8 cellular contexts compared by ENCODE assay signal in genomic region chr1:206725053-206725963, GRCh38. TPM values are rescaled to one million over a fixed set of nuclear protein-coding genes. Genes with fewer than 3 reads are reported as not detected.
DNase-seq lines count a peak whose midpoint lies in the region; ATAC-seq, FAIRE-seq and TF ChIP-seq lines count a peak whose summit lies in the region.

No MANE protein-coding gene starts in this region.

- peaks cover 71% of the 10 kb centered on the region for H3K79me2 ChIP-seq in keratinocyte (ENCODE audit: control insufficient read depth, insufficient read depth, low read length)

- no peak overlapping the region for H3K9ac ChIP-seq in keratinocyte (ENCODE audit: control insufficient read depth, extremely low read depth, insufficient read depth, low read length)

- ATAC-seq in activated naive CD8-positive, alpha-beta T cell treated with anti-CD3 and anti-CD28 coated beads, Interleukin-2, amount 50 U/mL, for 24 hours = peak; percentile 41
- peak; percentile 66 to 75 for ATAC-seq in stimulated activated naive B cell treated with anti-CD40 and anti-IgM and Interleukin-4, amounts not matched to agents 10 μg/mL and 1 μg/mL and 100 μg/mL, for 72 hours (replicated peaks)
- ATAC-seq in HG02884 (IDR thresholded peaks at IDR 0.05; ENCODE audit: unreplicated experiment) = no peak

- no peak for FAIRE-seq in keratinocyte (lab: Jason Lieb, UNC)

- peak overlapping the region in 6 of 7 donors; percentile 60 to 90 (median 76) for H3K27ac Mint-ChIP-seq in CD4-positive, alpha-beta memory T cell
- no peak overlapping the region for H3K27ac Mint-ChIP-seq in activated naive CD8-positive, alpha-beta T cell treated with anti-CD3 and anti-CD28 coated beads, Interleukin-2, amount 50 U/mL, for 24 hours
- H3K27ac Mint-ChIP-seq in stimulated activated naive B cell treated with anti-CD40 and anti-IgM and Interleukin-4, amounts not matched to agents 10 μg/mL and 1 μg/mL and 100 μg/mL, for 72 hours = peak overlapping the region; percentile 31

- no peaks in the 10 kb centered on the region for H3K9me3 ChIP-seq in CD4-positive, alpha-beta memory T cell (ENCODE audit: control insufficient read depth in 1 of 2, low read length in 2 of 2)
- no peaks in the 10 kb centered on the region for H3K9me3 ChIP-seq in HEK293 (ENCODE audit: control insufficient read depth, insufficient read depth, low read depth, low read length)
- no peaks in the 10 kb centered on the region for H3K9me3 ChIP-seq in keratinocyte (ENCODE audit: control insufficient read depth, low read depth, low read length)

- POLR2A ChIA-PET in CD4-positive, alpha-beta memory T cell (lab: Charles Lee; ENCODE audit: partially characterized antibody) = interaction anchor here (1.6 to 2.9 kb wide), 4 partner anchors 10 to 187 kb away, joined by 3 to 12 read pairs (median 8); no protein-coding TSS in a partner anchor
- POLR2A ChIA-PET in HEK293 (lab: Yijun Ruan, JAX) = interaction anchor here (0.7 kb wide), 1 partner anchor 255 kb away, joined by 8 read pairs; no protein-coding TSS in a partner anchor

- intact Hi-C loops in CD4-positive, alpha-beta memory T cell (cut with micrococcal nuclease) = loop anchor here (5.0 kb wide), 1 partner anchor 352 kb away; no protein-coding TSS in a partner anchor

- H4K20me1 ChIP-seq in keratinocyte (ENCODE audit: control insufficient read depth, extremely low read depth, insufficient read depth, low read length) = peaks cover 40% of the 10 kb centered on the region

- no peaks in the 10 kb centered on the region for H3K27me3 ChIP-seq in CD4-positive, alpha-beta memory T cell (ENCODE audit: insufficient read depth, low read length)
- no peaks in the 10 kb centered on the region for H3K27me3 ChIP-seq in keratinocyte (ENCODE audit: control insufficient read depth, extremely low read depth, insufficient read depth, low read length)

- no peaks in the 10 kb centered on the region for H3K9me3 Mint-ChIP-seq in CD4-positive, alpha-beta memory T cell
- no peaks in the 10 kb centered on the region for H3K9me3 Mint-ChIP-seq in activated naive CD8-positive, alpha-beta T cell treated with anti-CD3 and anti-CD28 coated beads, Interleukin-2, amount 50 U/mL, for 24 hours
- H3K9me3 Mint-ChIP-seq in stimulated activated naive B cell treated with anti-CD40 and anti-IgM and Interleukin-4, amounts not matched to agents 10 μg/mL and 1 μg/mL and 100 μg/mL, for 72 hours = no peaks in the 10 kb centered on the region

- H3K9me1 ChIP-seq in keratinocyte (ENCODE audit: control insufficient read depth, extremely low read depth, insufficient read depth, low read length) = peaks cover 15% of the 10 kb centered on the region

- no peak overlapping the region for H2AFZ ChIP-seq in keratinocyte (ENCODE audit: control insufficient read depth, low read length)

- peak overlapping the region in 2 of 8 donors; percentile 43 to 57 for H3K4me3 Mint-ChIP-seq in CD4-positive, alpha-beta memory T cell
- H3K4me3 Mint-ChIP-seq in activated naive CD8-positive, alpha-beta T cell treated with anti-CD3 and anti-CD28 coated beads, Interleukin-2, amount 50 U/mL, for 24 hours = no peak overlapping the region
- no peak overlapping the region for H3K4me3 Mint-ChIP-seq in stimulated activated naive B cell treated with anti-CD40 and anti-IgM and Interleukin-4, amounts not matched to agents 10 μg/mL and 1 μg/mL and 100 μg/mL, for 72 hours

- no peaks in the 10 kb centered on the region for H3K27me3 Mint-ChIP-seq in CD4-positive, alpha-beta memory T cell
- no peaks in the 10 kb centered on the region for H3K27me3 Mint-ChIP-seq in activated naive CD8-positive, alpha-beta T cell treated with anti-CD3 and anti-CD28 coated beads, Interleukin-2, amount 50 U/mL, for 24 hours
- H3K27me3 Mint-ChIP-seq in stimulated activated naive B cell treated with anti-CD40 and anti-IgM and Interleukin-4, amounts not matched to agents 10 μg/mL and 1 μg/mL and 100 μg/mL, for 72 hours = no peaks in the 10 kb centered on the region

- H3K36me3 ChIP-seq in CD4-positive, alpha-beta memory T cell (ENCODE audit: insufficient read depth, low read length) = peaks cover 17% of the 10 kb centered on the region
- H3K36me3 ChIP-seq in HEK293 (ENCODE audit: control insufficient read depth in 2 of 2, insufficient read depth in 1 of 2, low read length in 2 of 2) (peaks cover 0 to 13% of the 10 kb centered on the region in 2 experiments; a peak in 1 of 3 replicates), keratinocyte (ENCODE audit: control insufficient read depth in 2 of 2, extremely low read depth in 1 of 2, insufficient read depth in 2 of 2, low read length in 2 of 2) (peaks cover 11 to 16% of the 10 kb centered on the region in 2 experiments)

- H3K4me3 ChIP-seq in CD4-positive, alpha-beta memory T cell (ENCODE audit: low read length in 2 of 2) = no peak overlapping the region
- no peak overlapping the region for H3K4me3 ChIP-seq in HEK293 (ENCODE audit: low read depth, low read length)
- H3K4me3 ChIP-seq in keratinocyte (ENCODE audit: control insufficient read depth in 2 of 3, extremely low read depth in 1 of 3, insufficient read depth in 2 of 3, low read depth in 1 of 3, low read length in 3 of 3) = no peak overlapping the region

- H3K4me1 ChIP-seq in CD4-positive, alpha-beta memory T cell (ENCODE audit: insufficient read depth, low read length) = peaks cover 32% of the 10 kb centered on the region
- H3K4me1 ChIP-seq in HEK293 (ENCODE audit: control insufficient read depth, insufficient read depth, low read length) = no peaks in the 10 kb centered on the region; the same call in 1 of the 2 replicates
- H3K4me1 ChIP-seq in keratinocyte (ENCODE audit: control insufficient read depth, extremely low read depth, insufficient read depth, low read length) = peaks cover 15% of the 10 kb centered on the region

- no peak for TF ChIP-seq CTCF in HEK293 (tag by site-specific recombination; IDR thresholded peaks at IDR 0.05)
- peak; percentile 62 to 80 (median 68) for TF ChIP-seq CTCF in keratinocyte (optimal IDR thresholded peaks at IDR 0.05 in 1 of 3, IDR thresholded peaks at IDR 0.05 in 1 of 3, conservative IDR thresholded peaks at IDR 0.05 in 1 of 3; ENCODE audit: extremely low read depth in 1 of 3, insufficient read depth in 2 of 3, low read length in 3 of 3)

- DNase-seq in CD4-positive, alpha-beta memory T cell = peak in 4 of 5 donors; percentile 47 to 60 (median 56)
- DNase-seq in SK-MEL-5 (ENCODE audit: low read depth, low spot score) (peak; percentile 72), keratinocyte (ENCODE audit: low read depth, low spot score) (no peak), T1000 (lab: John Stamatoyannopoulos, UW) (no peak)
- DNase-seq in activated naive CD8-positive, alpha-beta T cell treated with anti-CD3 and anti-CD28 coated beads, Interleukin-2, amount 50 U/mL, for 24 hours = peak; percentile 71
- no peak for DNase-seq in stimulated activated naive B cell treated with anti-CD40 and anti-IgM and Interleukin-4, amounts not matched to agents 10 μg/mL and 1 μg/mL and 100 μg/mL, for 72 hours

- dilution Hi-C loops in keratinocyte (cut with MboI; ENCODE audit: extremely low pct_ligation_motif_present, low sequenced_read_pairs) = no loop called here

- H3K36me3 Mint-ChIP-seq in CD4-positive, alpha-beta memory T cell = peaks cover 12 to 20% of the 10 kb centered on the region in 2 donors
- peaks cover 7% of the 10 kb centered on the region for H3K36me3 Mint-ChIP-seq in activated naive CD8-positive, alpha-beta T cell treated with anti-CD3 and anti-CD28 coated beads, Interleukin-2, amount 50 U/mL, for 24 hours (ENCODE audit: low read depth)
- H3K36me3 Mint-ChIP-seq in stimulated activated naive B cell treated with anti-CD40 and anti-IgM and Interleukin-4, amounts not matched to agents 10 μg/mL and 1 μg/mL and 100 μg/mL, for 72 hours = peaks cover 15 to 23% of the 10 kb centered on the region in 2 donors

- in situ Hi-C loops in SK-MEL-5 (cut with HindIII; ENCODE audit: low pct_unique_long_range_greater_than_20kb, low sequenced_read_pairs) = no loop called here

- CTCF ChIA-PET in CD4-positive, alpha-beta memory T cell (lab: Charles Lee; ENCODE audit: partially characterized antibody) = interaction anchor here (0.9 to 5.3 kb wide), 45 partner anchors 10 to 261 kb away, joined by 3 to 95 read pairs (median 6); partner anchors contain the start of genes DYRK3 and FCMR
- CTCF ChIA-PET in HEK293 (lab: Yijun Ruan, JAX) = interaction anchor here (0.6 to 4.5 kb wide), 55 partner anchors 10 to 902 kb away, joined by 3 to 62 read pairs (median 4); partner anchors contain the start of genes DYRK3 and IL20

- H3K4me2 ChIP-seq in keratinocyte (ENCODE audit: control insufficient read depth, extremely low read depth, insufficient read depth, low read depth, low read length) = no peak overlapping the region

- H3K27ac ChIP-seq in CD4-positive, alpha-beta memory T cell (ENCODE audit: low read depth, low read length) = no peak overlapping the region
- H3K27ac ChIP-seq in HEK293 (ENCODE audit: extremely low read depth, low read depth, low read length) = no peak overlapping the region
- H3K27ac ChIP-seq in keratinocyte (ENCODE audit: control insufficient read depth, insufficient read depth, low read length) = no peak overlapping the region

- peaks cover 33 to 61% (median 46%) of the 10 kb centered on the region in 4 donors for H3K4me1 Mint-ChIP-seq in CD4-positive, alpha-beta memory T cell
- H3K4me1 Mint-ChIP-seq in activated naive CD8-positive, alpha-beta T cell treated with anti-CD3 and anti-CD28 coated beads, Interleukin-2, amount 50 U/mL, for 24 hours = peaks cover 66% of the 10 kb centered on the region
- H3K4me1 Mint-ChIP-seq in stimulated activated naive B cell treated with anti-CD40 and anti-IgM and Interleukin-4, amounts not matched to agents 10 μg/mL and 1 μg/mL and 100 μg/mL, for 72 hours = peaks cover 48 to 82% of the 10 kb centered on the region in 2 donors

RNA-seq across cellular contexts. Expression of gene MAPKAPK2, which starts 40.6 kb away (rescaled TPM):
- total RNA-seq in CD4-positive, alpha-beta memory T cell = 10 to 100 TPM; 71.7 to 72.8 TPM
- polyA plus RNA-seq in CD4-positive, alpha-beta memory T cell = 1 to 10 TPM; 1.3 to 3.9 TPM
- 27.9 and 28.4 TPM in 2 replicates for total RNA-seq in SK-MEL-5 (2014; rRNA removed; shearing (Covaris generic))
- polyA plus RNA-seq in SK-MEL-5 (2015; cell fraction: cytosol; rRNA removed) = 44.4 and 49.8 TPM in 2 replicates
- polyA plus RNA-seq in SK-MEL-5 (2015; cell fraction: nucleus; rRNA removed) = 58.9 and 60.4 TPM in 2 replicates
- 41.5 to 67.0 TPM (median 42.1 TPM) in 3 replicates for polyA plus RNA-seq in keratinocyte
- 21.7 TPM for polyA plus RNA-seq in keratinocyte (2011; ENCODE audit: low read depth)
- polyA plus RNA-seq in keratinocyte (2011; cell fraction: cytosol; rRNA removed) = 60.1 and 61.0 TPM in 2 replicates
- 49.3 and 51.2 TPM in 2 replicates for polyA plus RNA-seq in keratinocyte (2011; cell fraction: nucleus; rRNA removed)
- 44.0 and 47.9 TPM in 2 replicates for polyA plus RNA-seq in keratinocyte (2012; ENCODE audit: low replicate concordance)
- 52.2 to 83.1 TPM (median 53.9 TPM) in 3 replicates for polyA minus RNA-seq in keratinocyte
- 45.8 TPM for polyA minus RNA-seq in keratinocyte (2011; cell fraction: cytosol; rRNA and poly(A)+ RNA removed)
- 18.9 and 26.6 TPM in 2 replicates for polyA minus RNA-seq in keratinocyte (2011; cell fraction: nucleus; rRNA and poly(A)+ RNA removed)

RNA-seq across cellular contexts. Expression of gene IL19, which starts 45.3 kb away (rescaled TPM):
- not detected for total RNA-seq in CD4-positive, alpha-beta memory T cell
- not detected for polyA plus RNA-seq in CD4-positive, alpha-beta memory T cell
- 0.26 TPM in 1 of 2 replicates, not detected in the other for total RNA-seq in SK-MEL-5 (2014; rRNA removed; shearing (Covaris generic))
- polyA plus RNA-seq in SK-MEL-5 (2015; cell fraction: cytosol; rRNA removed) = not detected in 2 replicates
- not detected in 2 replicates for polyA plus RNA-seq in SK-MEL-5 (2015; cell fraction: nucleus; rRNA removed)
- not detected in 3 replicates for polyA plus RNA-seq in keratinocyte
- polyA plus RNA-seq in keratinocyte (2011; ENCODE audit: low read depth) = not detected
- not detected in 2 replicates for polyA plus RNA-seq in keratinocyte (2011; cell fraction: cytosol; rRNA removed)
- polyA plus RNA-seq in keratinocyte (2011; cell fraction: nucleus; rRNA removed) = not detected in 2 replicates
- polyA plus RNA-seq in keratinocyte (2012; ENCODE audit: low replicate concordance) = not detected in 2 replicates
- not detected in 3 replicates for polyA minus RNA-seq in keratinocyte
- polyA minus RNA-seq in keratinocyte (2011; cell fraction: cytosol; rRNA and poly(A)+ RNA removed) = not detected
- polyA minus RNA-seq in keratinocyte (2011; cell fraction: nucleus; rRNA and poly(A)+ RNA removed) = not detected in 2 replicates

RNA-seq across cellular contexts. Expression of gene IL10, which starts 47.0 kb away (rescaled TPM):
- total RNA-seq in CD4-positive, alpha-beta memory T cell = under 1 TPM; 0.28 to 0.32 TPM
- under 1 TPM; 0.11 to 0.34 TPM for polyA plus RNA-seq in CD4-positive, alpha-beta memory T cell
- not detected in 2 replicates for total RNA-seq in SK-MEL-5 (2014; rRNA removed; shearing (Covaris generic))
- not detected in 2 replicates for polyA plus RNA-seq in SK-MEL-5 (2015; cell fraction: cytosol; rRNA removed)
- polyA plus RNA-seq in SK-MEL-5 (2015; cell fraction: nucleus; rRNA removed) = not detected in 2 replicates
- not detected in 3 replicates for polyA plus RNA-seq in keratinocyte
- not detected for polyA plus RNA-seq in keratinocyte (2011; ENCODE audit: low read depth)
- not detected in 2 replicates for polyA plus RNA-seq in keratinocyte (2011; cell fraction: cytosol; rRNA removed)
- polyA plus RNA-seq in keratinocyte (2011; cell fraction: nucleus; rRNA removed) = not detected in 2 replicates
- polyA plus RNA-seq in keratinocyte (2012; ENCODE audit: low replicate concordance) = not detected in 2 replicates
- polyA minus RNA-seq in keratinocyte = not detected in 3 replicates
- not detected for polyA minus RNA-seq in keratinocyte (2011; cell fraction: cytosol; rRNA and poly(A)+ RNA removed)
- not detected in 2 replicates for polyA minus RNA-seq in keratinocyte (2011; cell fraction: nucleus; rRNA and poly(A)+ RNA removed)

Comparison
In these comparisons a context has a peak if more than half of its experiments do, and no peak if none do; other contexts are left out.
1. DNase-seq: peak in CD4-positive, alpha-beta memory T cell (4 of 5), SK-MEL-5 (single experiment) and activated naive CD8-positive, alpha-beta T cell treated with anti-CD3 and anti-CD28 coated beads, Interleukin-2, amount 50 U/mL, for 24 hours (single experiment); none in keratinocyte (single experiment), stimulated activated naive B cell treated with anti-CD40 and anti-IgM and Interleukin-4, amounts not matched to agents 10 μg/mL and 1 μg/mL and 100 μg/mL, for 72 hours (single experiment) and T1000 (single experiment).